Comparison of ENCODE assay signal across 28 cellular contexts in the genomic region with DNA sequence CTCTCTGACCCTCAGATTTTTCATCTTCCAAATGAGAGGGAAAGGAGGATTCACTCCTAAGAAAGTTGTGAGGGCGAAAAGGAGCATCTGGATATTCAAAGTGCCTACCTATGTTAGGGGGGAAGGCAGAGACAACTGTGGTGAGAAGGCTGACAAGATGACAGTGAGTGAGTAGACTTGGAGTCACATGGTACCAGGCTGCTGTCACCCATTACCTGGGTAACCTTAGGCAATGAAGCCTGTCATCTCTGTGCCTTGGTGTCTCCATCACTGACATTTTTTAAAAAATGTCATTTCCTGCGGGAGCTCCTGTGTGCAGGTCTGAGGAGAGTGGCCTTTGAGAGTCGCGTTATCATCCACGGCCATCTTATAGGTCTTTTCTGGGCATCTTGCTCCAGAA.
"Had no signal": no experiment of that assay in that cellular context is flagged by ENCODE, and none has a peak within 500 bp of the region (broad histone marks: within the 10 kb centered on the region; RNA-seq: fewer than 3 reads in every experiment).

No MANE protein-coding gene starts in this region.

- H3K36me3 ChIP-seq: stomach, suprapubic skin, thoracic aorta, thyroid gland, tibial artery, tibial nerve, transverse colon, upper lobe of left lung, upper lobe of right lung, uterus, vagina had no signal

- H3K27me3 ChIP-seq: stomach, suprapubic skin, testis, thyroid gland, tibial artery, tibial nerve, transverse colon, upper lobe of left lung, upper lobe of right lung, uterus, vagina had no signal

- H3K4me1 Mint-ChIP-seq: stimulated activated memory B cell treated with anti-CD40 and anti-IgM and Interleukin-4, amounts not matched to agents 10 μg/mL and 1 μg/mL and 100 μg/mL, for 72 hours; stimulated activated naive B cell treated with anti-CD40 and anti-IgM and Interleukin-4, amounts not matched to agents 10 μg/mL and 1 μg/mL and 100 μg/mL, for 72 hours; stimulated activated naive CD8-positive, alpha-beta T cell treated with anti-CD3 and anti-CD28 coated beads, Interleukin-15, amount 100 ng/mL, for 72 hours had no signal

- H3K9me3 Mint-ChIP-seq: stimulated activated memory B cell treated with anti-CD40 and anti-IgM and Interleukin-4, amounts not matched to agents 10 μg/mL and 1 μg/mL and 100 μg/mL, for 72 hours; stimulated activated naive CD8-positive, alpha-beta T cell treated with anti-CD3 and anti-CD28 coated beads, Interleukin-15, amount 100 ng/mL, for 72 hours; stimulated activated naive CD8-positive, alpha-beta T cell treated with anti-CD3 and anti-CD28 coated beads, Interleukin-15, Interleukin-2, amounts not matched to agents 100 ng/mL and 50 ng/mL, for 24 hours; type B pancreatic cell had no signal

- H3K27me3 Mint-ChIP-seq: stimulated activated memory B cell treated with anti-CD40 and anti-IgM and Interleukin-4, amounts not matched to agents 10 μg/mL and 1 μg/mL and 100 μg/mL, for 72 hours had no signal

- H3K4me3 ChIP-seq: stomach, suprapubic skin, testis, thoracic aorta, thyroid gland, tibial artery, tibial nerve, transverse colon, upper lobe of left lung, upper lobe of right lung, uterus, vagina had no signal

- ATAC-seq: stimulated activated memory B cell treated with anti-CD40 and anti-IgM and Interleukin-4, amounts not matched to agents 10 μg/mL and 1 μg/mL and 100 μg/mL, for 72 hours; stimulated activated naive B cell treated with anti-CD40 and anti-IgM and Interleukin-4, amounts not matched to agents 10 μg/mL and 1 μg/mL and 100 μg/mL, for 72 hours; stimulated activated naive CD8-positive, alpha-beta T cell treated with anti-CD3 and anti-CD28 coated beads, Interleukin-15, amount 100 ng/mL, for 72 hours; stimulated activated naive CD8-positive, alpha-beta T cell treated with anti-CD3 and anti-CD28 coated beads, Interleukin-15, Interleukin-2, amounts not matched to agents 100 U/mL and 50 U/mL, for 24 hours; upper lobe of right lung had no signal

- H3K4me1 ChIP-seq: stomach, suprapubic skin, testis, thyroid gland, tibial artery, tibial nerve, transverse colon, upper lobe of left lung, upper lobe of right lung, uterus, vagina had no signal

- H3K4me3 Mint-ChIP-seq: stimulated activated memory B cell treated with anti-CD40 and anti-IgM and Interleukin-4, amounts not matched to agents 10 μg/mL and 1 μg/mL and 100 μg/mL, for 72 hours; stimulated activated naive B cell treated with anti-CD40 and anti-IgM and Interleukin-4, amounts not matched to agents 10 μg/mL and 1 μg/mL and 100 μg/mL, for 72 hours; stimulated activated naive CD8-positive, alpha-beta T cell treated with anti-CD3 and anti-CD28 coated beads, Interleukin-15, amount 100 ng/mL, for 72 hours; stimulated activated naive CD8-positive, alpha-beta T cell treated with anti-CD3 and anti-CD28 coated beads, Interleukin-15, Interleukin-2, amounts not matched to agents 100 ng/mL and 50 ng/mL, for 24 hours; type B pancreatic cell had no signal

- H3K9me3 ChIP-seq: stomach, suprapubic skin, testis, thoracic aorta, thyroid gland, tibial artery, tibial nerve, transverse colon, upper lobe of left lung, upper lobe of right lung, uterus, vagina had no signal

- FAIRE-seq: urothelium cell line had no signal

- H3K27ac Mint-ChIP-seq: stimulated activated memory B cell treated with anti-CD40 and anti-IgM and Interleukin-4, amounts not matched to agents 10 μg/mL and 1 μg/mL and 100 μg/mL, for 72 hours; stimulated activated naive B cell treated with anti-CD40 and anti-IgM and Interleukin-4, amounts not matched to agents 10 μg/mL and 1 μg/mL and 100 μg/mL, for 72 hours; stimulated activated naive CD8-positive, alpha-beta T cell treated with anti-CD3 and anti-CD28 coated beads, Interleukin-15, amount 100 ng/mL, for 72 hours; stimulated activated naive CD8-positive, alpha-beta T cell treated with anti-CD3 and anti-CD28 coated beads, Interleukin-15, Interleukin-2, amounts not matched to agents 100 ng/mL and 50 ng/mL, for 24 hours; type B pancreatic cell had no signal

- H3K36me3 Mint-ChIP-seq: stimulated activated memory B cell treated with anti-CD40 and anti-IgM and Interleukin-4, amounts not matched to agents 10 μg/mL and 1 μg/mL and 100 μg/mL, for 72 hours; stimulated activated naive B cell treated with anti-CD40 and anti-IgM and Interleukin-4, amounts not matched to agents 10 μg/mL and 1 μg/mL and 100 μg/mL, for 72 hours; type B pancreatic cell had no signal

- DNase-seq: stimulated activated CD4-positive, alpha-beta T cell treated with anti-CD3 and anti-CD28 coated beads, Interleukin-2, amount 100 ng/mL, for 48 hours; stimulated activated CD4-positive, alpha-beta T cell treated with anti-CD3 and anti-CD28 coated beads, Interleukin-4, amount 100 ng/mL, for 1 hour; stimulated activated CD4-positive, alpha-beta T cell treated with anti-CD3 and anti-CD28 coated beads, Interleukin-4, amount 100 ng/mL, for 24 hours; stimulated activated CD4-positive, alpha-beta T cell treated with anti-CD3 and anti-CD28 coated beads, Interleukin-4, amount 100 ng/mL, for 4 hours; stimulated activated CD8-positive, alpha-beta memory T cell treated with anti-CD3 and anti-CD28 coated beads, Interleukin-4, amount 100 ng/mL, for 48 hours; stimulated activated naive B cell treated with anti-CD40 and anti-IgM and Interleukin-4, amounts not matched to agents 10 μg/mL and 1 μg/mL and 100 μg/mL, for 72 hours; stimulated activated naive CD4-positive, alpha-beta T cell; stimulated activated naive CD4-positive, alpha-beta T cell treated with Interleukin-2 at 50 U/mL for 16 hours; stimulated activated naive CD8-positive, alpha-beta T cell treated with anti-CD3 and anti-CD28 coated beads, Interleukin-15, amount 100 ng/mL, for 72 hours; stimulated activated naive CD8-positive, alpha-beta T cell treated with anti-CD3 and anti-CD28 coated beads, Interleukin-15, Interleukin-2, amounts not matched to agents 100 U/mL and 50 U/mL, for 24 hours; stomach; substantia nigra; testis; thyroid gland; tibial artery; transverse colon; trophoblast cell; upper lobe of left lung; upper lobe of right lung; uterus had no signal

- H3K27ac ChIP-seq: stomach, suprapubic skin, testis, thoracic aorta, thyroid gland, tibial artery, tibial nerve, transverse colon, upper lobe of left lung, upper lobe of right lung, uterus, vagina had no signal
